ENCODE assay signal across 12 cellular contexts in the genomic region with DNA sequence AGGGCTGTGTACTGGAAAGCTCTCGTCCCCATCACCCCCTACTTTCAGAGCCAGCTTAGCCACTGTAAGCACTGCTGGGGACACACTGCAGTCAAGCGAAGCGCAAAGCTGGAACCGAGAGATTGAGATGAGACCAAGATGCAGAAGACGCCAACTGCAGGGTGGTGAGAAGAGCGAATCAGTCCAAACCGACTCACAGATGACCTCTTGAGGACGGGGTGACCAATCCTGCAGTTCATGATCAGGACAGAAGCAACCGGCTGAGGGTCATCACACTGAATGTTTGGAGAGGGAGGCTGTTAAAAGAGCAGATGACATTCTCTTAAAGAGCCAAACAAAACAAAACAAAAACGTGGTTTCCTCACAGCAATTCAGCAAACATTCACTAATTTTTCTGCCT. TPM values are rescaled to one million over a fixed set of nuclear protein-coding genes. Genes with fewer than 3 reads are reported as not detected.
A peak's percentile ranks its signal among the peaks of the same experiment; 100 is the strongest.
DNase-seq lines count a peak whose midpoint lies in the region; ATAC-seq and TF ChIP-seq lines count a peak whose summit lies in the region.
"Had no signal": no experiment of that assay in that cellular context is flagged by ENCODE, and none has a peak within 500 bp of the region (broad histone marks: within the 10 kb centered on the region; RNA-seq: fewer than 3 reads in every experiment).

No MANE protein-coding gene starts in this region.

- H3K4me1 Mint-ChIP-seq in activated naive CD4-positive, alpha-beta T cell treated with anti-CD3 and anti-CD28 coated beads for 36 hours (ENCODE audit: low read depth): no peaks in the 10 kb centered on the region
- H3K4me1 Mint-ChIP-seq in naive thymus-derived CD8-positive, alpha-beta T cell: peaks cover 0 to 12% (median 2%) of the 10 kb centered on the region in 4 donors
- H3K4me1 Mint-ChIP-seq: CD14-positive monocyte had no signal

- no peaks in the 10 kb centered on the region for H3K27me3 Mint-ChIP-seq in activated naive CD4-positive, alpha-beta T cell treated with anti-CD3 and anti-CD28 coated beads for 36 hours (ENCODE audit: low read depth)
- H3K27me3 Mint-ChIP-seq in naive thymus-derived CD8-positive, alpha-beta T cell: no peaks in the 10 kb centered on the region

- H3K9me3 Mint-ChIP-seq in activated naive CD4-positive, alpha-beta T cell treated with anti-CD3 and anti-CD28 coated beads for 36 hours: no peaks in the 10 kb centered on the region
- H3K9me3 Mint-ChIP-seq in naive thymus-derived CD8-positive, alpha-beta T cell: no peaks in the 10 kb centered on the region
- H3K9me3 Mint-ChIP-seq: CD14-positive monocyte had no signal

- in situ Hi-C loops in Panc1 (cut with HindIII; ENCODE audit: low pct_unique_long_range_greater_than_20kb, low sequenced_read_pairs): no loop called here

- H3K27ac ChIP-seq in Panc1 (ENCODE audit: low read length): peak overlapping the region; percentile 3; the same call in 1 of the 2 replicates
- H3K27ac ChIP-seq in left lung: no peak overlapping the region
- H3K27ac ChIP-seq: body of pancreas, heart left ventricle had no signal

- H3K27me3 ChIP-seq in BJ (ENCODE audit: control insufficient read depth, insufficient read depth, low read length) (no peaks in the 10 kb centered on the region), Panc1 (ENCODE audit: control insufficient read depth, insufficient read depth, low read length) (no peaks in the 10 kb centered on the region), left lung (no peaks in the 10 kb centered on the region)
- H3K27me3 ChIP-seq: body of pancreas had no signal

- TF ChIP-seq CTCF in BJ (IDR thresholded peaks at IDR 0.05; ENCODE audit: insufficient read depth, low read depth, low read length) (peak; percentile 23; the same call in 1 of the 2 replicates), GM20000 (IDR thresholded peaks at IDR 0.05; ENCODE audit: extremely low read depth, missing control alignments) (peak; percentile 38), Panc1 (IDR thresholded peaks at IDR 0.05) (peak; percentile 52; the same call in 1 of the 2 replicates), left lung (IDR thresholded peaks at IDR 0.05) (no peak)

- H3K4me3 Mint-ChIP-seq in activated naive CD4-positive, alpha-beta T cell treated with anti-CD3 and anti-CD28 coated beads for 36 hours: no peak overlapping the region
- peak overlapping the region in 1 of 10 donors; percentile 3 for H3K4me3 Mint-ChIP-seq in naive thymus-derived CD8-positive, alpha-beta T cell
- H3K4me3 Mint-ChIP-seq: CD14-positive monocyte had no signal

- H3K36me3 ChIP-seq in BJ (ENCODE audit: control insufficient read depth, insufficient read depth, low read length) (no peaks in the 10 kb centered on the region), Panc1 (ENCODE audit: control insufficient read depth, insufficient read depth, low read length) (no peaks in the 10 kb centered on the region), left lung (peaks cover 0 to 4% of the 10 kb centered on the region in 2 donors)
- H3K36me3 ChIP-seq: heart left ventricle had no signal

- POLR2A ChIA-PET in BJ (lab: Charles Lee) (no interaction called here), Panc1 (lab: Charles Lee) (no interaction called here)
- POLR2A ChIA-PET in naive thymus-derived CD8-positive, alpha-beta T cell (lab: Charles Lee): no interaction called here

- H3K27ac Mint-ChIP-seq in activated naive CD4-positive, alpha-beta T cell treated with anti-CD3 and anti-CD28 coated beads for 36 hours: no peak overlapping the region
- H3K27ac Mint-ChIP-seq in naive thymus-derived CD8-positive, alpha-beta T cell: peak overlapping the region in 1 of 10 donors; percentile 46

- BruUV-seq in Panc1 (replicated peaks; lab: Mats Ljungman, UMichigan): no TSS peak

- no peaks in the 10 kb centered on the region for H3K9me3 ChIP-seq in Panc1 (ENCODE audit: control insufficient read depth, insufficient read depth, low read depth, low read length)
- H3K9me3 ChIP-seq in left lung: no peaks in the 10 kb centered on the region
- H3K9me3 ChIP-seq: body of pancreas, heart left ventricle had no signal

- CTCF ChIA-PET in BJ (lab: Yijun Ruan, JAX): interaction anchor here (0.5 to 10.2 kb wide), 7 partner anchors 9 to 114 kb away, joined by 3 to 160 read pairs (median 4); partner anchors contain the start of genes HASPIN and NCBP3
- CTCF ChIA-PET in Panc1 (lab: Charles Lee): interaction anchor here (1.1 kb wide), 1 partner anchor 113 kb away, joined by 5 read pairs; the partner anchor contains the start of gene NCBP3
- CTCF ChIA-PET in activated naive CD4-positive, alpha-beta T cell treated with anti-CD3 and anti-CD28 coated beads for 36 hours (lab: Charles Lee): interaction anchor here (1.2 to 8.9 kb wide), 3 partner anchors 8 to 93 kb away, joined by 3 to 205 read pairs (median 5); partner anchors contain the start of gene P2RX5

- H3K36me3 Mint-ChIP-seq in activated naive CD4-positive, alpha-beta T cell treated with anti-CD3 and anti-CD28 coated beads for 36 hours (ENCODE audit: low read depth): peaks cover 10% of the 10 kb centered on the region
- no peaks in the 10 kb centered on the region for H3K36me3 Mint-ChIP-seq in naive thymus-derived CD8-positive, alpha-beta T cell

- intact Hi-C loops in Panc1 (cut with micrococcal nuclease; ENCODE audit: unreplicated experiment) (loop anchor here (5.0 kb wide), 1 partner anchor 95 kb away; no protein-coding TSS in a partner anchor), left lung (cut with DNase I) (no loop called here)
- intact Hi-C loops in activated naive CD4-positive, alpha-beta T cell treated with anti-CD3 and anti-CD28 coated beads for 36 hours (cut with micrococcal nuclease): loop anchor here (10.0 kb wide), 1 partner anchor 273 kb away; no protein-coding TSS in a partner anchor

- H3K4me3 ChIP-seq in BJ (ENCODE audit: low read depth, low read length) (no peak overlapping the region), Panc1 (ENCODE audit: low read depth in 2 of 2, low read length in 2 of 2) (peak overlapping the region in 1 of 2 experiments; percentile 18; a peak in 1 of 4 replicates), left lung (no peak overlapping the region)
- H3K4me3 ChIP-seq: body of pancreas, heart left ventricle had no signal

- DNase-seq in BJ (ENCODE audit: low read depth) (no peak), GM20000 (ENCODE audit: low spot score) (peak; percentile 67), Panc1 (ENCODE audit: low read depth, low spot score) (no peak), left lung (no peak), AML-193 (lab: John Stamatoyannopoulos, UW) (no peak), COLO829 (ENCODE audit: low spot score) (no peak)
- DNase-seq in activated naive CD4-positive, alpha-beta T cell treated with anti-CD3 and anti-CD28 coated beads for 36 hours: no peak
- no peak for DNase-seq in naive thymus-derived CD8-positive, alpha-beta T cell
- DNase-seq: activated CD4-positive, CD25-positive, alpha-beta regulatory T cell; body of pancreas had no signal

- peaks cover 4% of the 10 kb centered on the region; the same call in 1 of the 2 replicates for H3K4me1 ChIP-seq in Panc1 (ENCODE audit: control insufficient read depth, insufficient read depth, low read length)
- no peaks in the 10 kb centered on the region for H3K4me1 ChIP-seq in left lung
- H3K4me1 ChIP-seq: body of pancreas had no signal

- ATAC-seq in Panc1: peak; percentile 76
- peak; percentile 39 for ATAC-seq in left lung
- ATAC-seq in naive thymus-derived CD8-positive, alpha-beta T cell: no peak
- ATAC-seq: body of pancreas had no signal

RNA-seq across cellular contexts. Expression of gene HASPIN, which starts 8.5 kb away (rescaled TPM):
- polyA plus RNA-seq in BJ (2011; rRNA removed): 2.1 and 2.9 TPM in 2 replicates
- polyA minus RNA-seq in BJ (2011; rRNA and poly(A)+ RNA removed): 3.1 and 4.4 TPM in 2 replicates
- total RNA-seq in Panc1 (2021; ENCODE audit: unreplicated experiment): 10.6 TPM
- 2.9 TPM for polyA plus RNA-seq in Panc1 (2012; ENCODE audit: insufficient read length)
- 1 to 10 TPM; 1.9 TPM for total RNA-seq in left lung
- total RNA-seq in activated naive CD4-positive, alpha-beta T cell treated with anti-CD3 and anti-CD28 coated beads for 36 hours: 10 to 100 TPM; 20.5 to 21.8 TPM
- total RNA-seq in naive thymus-derived CD8-positive, alpha-beta T cell: under 1 TPM; 0.38 to 0.57 TPM
- under 1 TPM in 2 of 3 donors, not detected in 1; 0.13 to 0.28 TPM for polyA plus RNA-seq in naive thymus-derived CD8-positive, alpha-beta T cell
- total RNA-seq: body of pancreas had no signal
- polyA plus RNA-seq: CD14-positive monocyte had no signal

RNA-seq across cellular contexts. Expression of gene P2RX5, which starts 36.2 kb away (rescaled TPM):
- polyA plus RNA-seq in BJ (2011; rRNA removed): 5.0 and 6.5 TPM in 2 replicates
- polyA minus RNA-seq in BJ (2011; rRNA and poly(A)+ RNA removed): 3.7 and 5.6 TPM in 2 replicates
- total RNA-seq in Panc1 (2021; ENCODE audit: unreplicated experiment) (14.9 TPM), left lung (1 to 10 TPM; 1.1 to 2.1 TPM)
- 24.5 TPM for polyA plus RNA-seq in Panc1 (2012; ENCODE audit: insufficient read length)
- total RNA-seq in activated naive CD4-positive, alpha-beta T cell treated with anti-CD3 and anti-CD28 coated beads for 36 hours: 10 to 100 TPM; 45.2 to 47.4 TPM
- 10 to 100 TPM; 22.1 to 23.7 TPM for total RNA-seq in naive thymus-derived CD8-positive, alpha-beta T cell
- polyA plus RNA-seq in naive thymus-derived CD8-positive, alpha-beta T cell: 10 to 100 TPM; 15.6 to 23.6 (median 16.7) TPM

Comparison
In these comparisons a context has a peak if more than half of its experiments do, and no peak if none do; other contexts are left out.
1. CTCF ChIP-seq: peak in BJ (single experiment), GM20000 (single experiment) and Panc1 (single experiment); none in left lung (0 of 2).
2. ATAC-seq: peak in Panc1 (single experiment) and left lung (single experiment); none in naive thymus-derived CD8-positive, alpha-beta T cell (0 of 2).
3. intact Hi-C loops: an anchor here in Panc1 (5.0 kb wide) and activated naive CD4-positive, alpha-beta T cell treated with anti-CD3 and anti-CD28 coated beads for 36 hours (10.0 kb wide); none called in left lung.